ENCODE assay signal across 8 cellular contexts in genomic region chr7:46932656-46933424, GRCh38.
A peak's percentile ranks its signal among the peaks of the same experiment; 100 is the strongest.
DNase-seq lines count a peak whose midpoint lies in the region; ATAC-seq, FAIRE-seq and TF ChIP-seq lines count a peak whose summit lies in the region.

No MANE protein-coding gene starts in this region.

- no peaks in the 10 kb centered on the region for H3K27me3 Mint-ChIP-seq in astrocyte (ENCODE audit: low read depth, unreplicated experiment)

- no peak overlapping the region for H3K27ac ChIP-seq in astrocyte (ENCODE audit: low read depth, low read length)

- H2AFZ ChIP-seq in astrocyte (ENCODE audit: low read depth, low read length), result peak overlapping the region; percentile 33

- peak overlapping the region; percentile 80 for H3K27ac Mint-ChIP-seq in astrocyte (ENCODE audit: unreplicated experiment)
- H3K27ac Mint-ChIP-seq in stimulated activated effector memory CD8-positive, alpha-beta T cell treated with anti-CD3 and anti-CD28 coated beads, Interleukin-12 subunit alpha, Interleukin-12 subunit beta, amount 100 ng/mL, for 72 hours, result no peak overlapping the region

- H3K4me2 ChIP-seq in astrocyte (ENCODE audit: low read length), result peak overlapping the region; percentile 40

- no peaks in the 10 kb centered on the region for H3K9me3 ChIP-seq in astrocyte (ENCODE audit: insufficient read depth, low read depth, low read length)

- H3K36me3 ChIP-seq in astrocyte (ENCODE audit: insufficient read depth, low read length), result no peaks in the 10 kb centered on the region

- peaks cover 11% of the 10 kb centered on the region for H3K4me1 Mint-ChIP-seq in astrocyte (ENCODE audit: low read depth, unreplicated experiment)
- no peaks in the 10 kb centered on the region for H3K4me1 Mint-ChIP-seq in stimulated activated effector memory CD8-positive, alpha-beta T cell treated with anti-CD3 and anti-CD28 coated beads, Interleukin-12 subunit alpha, Interleukin-12 subunit beta, amount 100 ng/mL, for 72 hours

- H3K27me3 ChIP-seq in astrocyte (ENCODE audit: insufficient read depth, low read length), result no peaks in the 10 kb centered on the region

- H3K4me3 ChIP-seq in astrocyte (ENCODE audit: insufficient read depth, low read depth, low read length), result no peak overlapping the region

- H3K36me3 Mint-ChIP-seq in astrocyte (ENCODE audit: low read depth, unreplicated experiment), result no peaks in the 10 kb centered on the region
- H3K36me3 Mint-ChIP-seq in stimulated activated effector memory CD8-positive, alpha-beta T cell treated with anti-CD3 and anti-CD28 coated beads, Interleukin-12 subunit alpha, Interleukin-12 subunit beta, amount 100 ng/mL, for 72 hours, result no peaks in the 10 kb centered on the region

- no peak overlapping the region for H3K9ac ChIP-seq in astrocyte (ENCODE audit: low read length)

- DNase-seq in SKM-1 treated with dmso at 0.1 percent for 144 hours (lab: John Stamatoyannopoulos, UW; ENCODE audit: unreplicated experiment) (peak; percentile 61), SKM-1 (lab: John Stamatoyannopoulos, UW; ENCODE audit: unreplicated experiment) (no peak), astrocyte (ENCODE audit: low read depth) (peak; percentile 95), iPS-NIHi7 (ENCODE audit: extremely low spot score) (peak; percentile 21), urothelium cell line (ENCODE audit: low spot score) (peak; percentile 23), HUDEP-2 (lab: John Stamatoyannopoulos, UW; ENCODE audit: unreplicated experiment in 76 of 76) (no peak)
- no peak for DNase-seq in activated CD8-positive, alpha-beta memory T cell treated with anti-CD3 and anti-CD28 coated beads, Interleukin-2, amount 50 U/mL, for 4 hours
- DNase-seq in stimulated activated effector memory CD8-positive, alpha-beta T cell treated with anti-CD3 and anti-CD28 coated beads, Interleukin-12 subunit alpha, Interleukin-12 subunit beta, amount 100 ng/mL, for 72 hours (ENCODE audit: low spot score in 2 of 2), result no peak

- FAIRE-seq in astrocyte (lab: Jason Lieb, UNC), result peak; percentile 93
- FAIRE-seq in urothelium cell line (lab: Jason Lieb, UNC), result no peak

- peaks cover 17% of the 10 kb centered on the region for H3K4me1 ChIP-seq in astrocyte (ENCODE audit: insufficient read depth, low read length)

- no peak for ATAC-seq in stimulated activated effector memory CD8-positive, alpha-beta T cell treated with anti-CD3 and anti-CD28 coated beads, Interleukin-12 subunit alpha, Interleukin-12 subunit beta, amount 100 ng/mL, for 72 hours

- peaks cover 2% of the 10 kb centered on the region for H3K9me3 Mint-ChIP-seq in astrocyte (ENCODE audit: unreplicated experiment)
- peaks cover 15% of the 10 kb centered on the region for H3K9me3 Mint-ChIP-seq in stimulated activated effector memory CD8-positive, alpha-beta T cell treated with anti-CD3 and anti-CD28 coated beads, Interleukin-12 subunit alpha, Interleukin-12 subunit beta, amount 100 ng/mL, for 72 hours

- no peaks in the 10 kb centered on the region for H3K79me2 ChIP-seq in astrocyte (ENCODE audit: insufficient read depth, low read length)

- no peaks in the 10 kb centered on the region for H4K20me1 ChIP-seq in astrocyte (ENCODE audit: insufficient read depth, low read length)

- H3K4me3 Mint-ChIP-seq in astrocyte (ENCODE audit: unreplicated experiment), result no peak overlapping the region
- H3K4me3 Mint-ChIP-seq in stimulated activated effector memory CD8-positive, alpha-beta T cell treated with anti-CD3 and anti-CD28 coated beads, Interleukin-12 subunit alpha, Interleukin-12 subunit beta, amount 100 ng/mL, for 72 hours, result no peak overlapping the region

- no peak for TF ChIP-seq CTCF in astrocyte (IDR thresholded peaks at IDR 0.05; ENCODE audit: insufficient read depth, low read depth, low read length)

Comparison
In these comparisons a context has a peak if more than half of its experiments do, and no peak if none do; other contexts are left out.
1. DNase-seq: peak in SKM-1 treated with dmso at 0.1 percent for 144 hours (single experiment), astrocyte (single experiment), iPS-NIHi7 (single experiment) and urothelium cell line (single experiment); none in SKM-1 (single experiment), activated CD8-positive, alpha-beta memory T cell treated with anti-CD3 and anti-CD28 coated beads, Interleukin-2, amount 50 U/mL, for 4 hours (single experiment), stimulated activated effector memory CD8-positive, alpha-beta T cell treated with anti-CD3 and anti-CD28 coated beads, Interleukin-12 subunit alpha, Interleukin-12 subunit beta, amount 100 ng/mL, for 72 hours (0 of 2) and HUDEP-2 (0 of 76).